ENCODE assay signal across 12 cellular contexts in genomic region chr7:23235688-23236280, GRCh38. TPM values are rescaled to one million over a fixed set of nuclear protein-coding genes. Genes with fewer than 3 reads are reported as not detected.
DNase-seq lines count a peak whose midpoint lies in the region; ATAC-seq, FAIRE-seq and TF ChIP-seq lines count a peak whose summit lies in the region.
"Had no signal": no experiment of that assay in that cellular context is flagged by ENCODE, and none has a peak within 500 bp of the region (broad histone marks: within the 10 kb centered on the region; RNA-seq: fewer than 3 reads in every experiment).

No MANE protein-coding gene starts in this region.

- no peak overlapping the region for H3K4me3 ChIP-seq in AG10803 (ENCODE audit: low read length)
- no peak overlapping the region for H3K4me3 ChIP-seq in bronchial epithelial cell (ENCODE audit: low read depth, low read length)

- in situ Hi-C loops in KBM-7 (cut with MboI; ENCODE audit: low pct_unique_long_range_greater_than_20kb, low sequenced_read_pairs) = no loop called here

- no peak for TF ChIP-seq CTCF in AG10803 (conservative IDR thresholded peaks at IDR 0.05; ENCODE audit: low read length)
- no peak for TF ChIP-seq CTCF in bronchial epithelial cell (IDR thresholded peaks at IDR 0.05; ENCODE audit: insufficient read depth, low read length, severe bottlenecking)

- CTCF ChIA-PET in activated CD4-positive, alpha-beta memory T cell treated with anti-CD3 and anti-CD28 coated beads, Interleukin-2, amount 10 ng/mL, durations not matched to agents 7 days and 5 days (lab: Charles Lee) = no interaction called here

- ATAC-seq in left lobe of liver = peak; percentile 47
- no peak for ATAC-seq in HG03439 (IDR thresholded peaks at IDR 0.05; ENCODE audit: unreplicated experiment)

- no peaks in the 10 kb centered on the region for H3K36me3 Mint-ChIP-seq in activated CD4-positive, alpha-beta memory T cell treated with anti-CD3 and anti-CD28 coated beads, Interleukin-2, amount 10 ng/mL, durations not matched to agents 7 days and 5 days (ENCODE audit: low read depth)

- no peaks in the 10 kb centered on the region for H3K36me3 ChIP-seq in bronchial epithelial cell (ENCODE audit: control insufficient read depth, insufficient read depth, low read length)

- no peaks in the 10 kb centered on the region for H3K27me3 ChIP-seq in bronchial epithelial cell (ENCODE audit: control insufficient read depth, insufficient read depth, low read length)

- no peak overlapping the region for H3K4me3 Mint-ChIP-seq in activated CD4-positive, alpha-beta memory T cell treated with anti-CD3 and anti-CD28 coated beads, Interleukin-2, amount 10 ng/mL, durations not matched to agents 7 days and 5 days

- no peaks in the 10 kb centered on the region for H3K9me3 Mint-ChIP-seq in activated CD4-positive, alpha-beta memory T cell treated with anti-CD3 and anti-CD28 coated beads, Interleukin-2, amount 10 ng/mL, durations not matched to agents 7 days and 5 days

- DNase-seq in AG10803 (ENCODE audit: low read depth) (peak; percentile 15), NCI-H2171 (lab: John Stamatoyannopoulos, UW) (peak; percentile 42), bronchial epithelial cell (ENCODE audit: low read depth) (peak; percentile 99), left lobe of liver (ENCODE audit: low spot score) (no peak), NCI-H146 treated with DMSO at 0.1 percent for 48 hours (lab: John Stamatoyannopoulos, UW; ENCODE audit: unreplicated experiment) (no peak), KBM-7 (no peak)
- no peak for DNase-seq in activated CD4-positive, alpha-beta memory T cell treated with anti-CD3 and anti-CD28 coated beads, Interleukin-2, amount 10 ng/mL, durations not matched to agents 7 days and 5 days
- DNase-seq: AML-193, anterior cingulate cortex, RPMI8226 had no signal

- H3K27me3 Mint-ChIP-seq in activated CD4-positive, alpha-beta memory T cell treated with anti-CD3 and anti-CD28 coated beads, Interleukin-2, amount 10 ng/mL, durations not matched to agents 7 days and 5 days = no peaks in the 10 kb centered on the region

- no peak overlapping the region for H3K27ac Mint-ChIP-seq in activated CD4-positive, alpha-beta memory T cell treated with anti-CD3 and anti-CD28 coated beads, Interleukin-2, amount 10 ng/mL, durations not matched to agents 7 days and 5 days

- POLR2A ChIA-PET in activated CD4-positive, alpha-beta memory T cell treated with anti-CD3 and anti-CD28 coated beads, Interleukin-2, amount 10 ng/mL, durations not matched to agents 7 days and 5 days (lab: Charles Lee) = no interaction called here

- peaks cover 1% of the 10 kb centered on the region for H3K4me1 Mint-ChIP-seq in activated CD4-positive, alpha-beta memory T cell treated with anti-CD3 and anti-CD28 coated beads, Interleukin-2, amount 10 ng/mL, durations not matched to agents 7 days and 5 days

- FAIRE-seq in bronchial epithelial cell (lab: Jason Lieb, UNC) = peak; percentile 36
- FAIRE-seq: endothelial cell of umbilical vein had no signal

RNA-seq across cellular contexts. Expression of gene GPNMB, which starts 10.8 kb away (rescaled TPM):
- total RNA-seq in bronchial epithelial cell (13.4 and 57.0 TPM in 2 replicates), left lobe of liver (5.0 TPM)
- under 1 TPM; 0.28 to 0.38 TPM for total RNA-seq in activated CD4-positive, alpha-beta memory T cell treated with anti-CD3 and anti-CD28 coated beads, Interleukin-2, amount 10 ng/mL, durations not matched to agents 7 days and 5 days

RNA-seq across cellular contexts. Expression of gene NUP42, which starts 53.9 kb away (rescaled TPM):
- 16.3 and 29.4 TPM in 2 replicates for total RNA-seq in bronchial epithelial cell
- 16.5 TPM for total RNA-seq in left lobe of liver
- total RNA-seq in activated CD4-positive, alpha-beta memory T cell treated with anti-CD3 and anti-CD28 coated beads, Interleukin-2, amount 10 ng/mL, durations not matched to agents 7 days and 5 days = 10 to 100 TPM; 33.0 to 33.8 TPM

Comparison
In these comparisons a context has a peak if more than half of its experiments do, and no peak if none do; other contexts are left out.
1. DNase-seq: peak in AG10803 (single experiment), NCI-H2171 (single experiment) and bronchial epithelial cell (single experiment); none in left lobe of liver (single experiment), activated CD4-positive, alpha-beta memory T cell treated with anti-CD3 and anti-CD28 coated beads, Interleukin-2, amount 10 ng/mL, durations not matched to agents 7 days and 5 days (single experiment), NCI-H146 treated with DMSO at 0.1 percent for 48 hours (single experiment) and KBM-7 (single experiment).